In the genomic region with DNA sequence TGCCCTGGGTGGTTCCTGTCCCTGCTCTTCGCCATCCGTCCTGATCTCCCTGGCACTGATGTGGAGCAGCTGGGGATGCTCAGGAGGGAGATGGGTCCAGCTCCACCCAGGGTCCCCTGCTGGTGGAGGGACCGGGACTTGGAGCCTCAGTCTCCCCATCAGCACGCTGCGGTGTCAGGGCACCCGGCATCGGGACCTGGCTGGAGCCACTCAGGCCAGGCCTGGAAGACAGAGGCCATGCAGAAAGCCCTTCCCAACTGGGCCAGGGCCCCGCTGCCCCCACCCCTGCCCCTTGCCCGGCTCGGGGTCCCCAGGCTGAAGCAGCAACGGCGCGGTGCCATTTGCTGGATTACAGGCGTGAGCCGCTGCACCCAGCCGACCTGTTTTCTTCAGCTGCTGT, we compare ENCODE assay signal across 1 cellular context.
TF ChIP-seq lines count a peak whose summit lies in the region.

No MANE protein-coding gene starts in this region.

TF ChIP-seq in HepG2, 621 proteins besides CTCF, POLR2A, EP300 and RAD21:
- TF ChIP-seq SKIL (CRISPR knock-in tag; IDR thresholded peaks at IDR 0.05; ENCODE audit: borderline replicate concordance) (no peak), ZNF34 (CRISPR knock-in tag; IDR thresholded peaks at IDR 0.05; ENCODE audit: borderline replicate concordance) (no peak), GABPB1 (CRISPR knock-in tag; IDR thresholded peaks at IDR 0.05) (no peak)
